In the genomic region with DNA sequence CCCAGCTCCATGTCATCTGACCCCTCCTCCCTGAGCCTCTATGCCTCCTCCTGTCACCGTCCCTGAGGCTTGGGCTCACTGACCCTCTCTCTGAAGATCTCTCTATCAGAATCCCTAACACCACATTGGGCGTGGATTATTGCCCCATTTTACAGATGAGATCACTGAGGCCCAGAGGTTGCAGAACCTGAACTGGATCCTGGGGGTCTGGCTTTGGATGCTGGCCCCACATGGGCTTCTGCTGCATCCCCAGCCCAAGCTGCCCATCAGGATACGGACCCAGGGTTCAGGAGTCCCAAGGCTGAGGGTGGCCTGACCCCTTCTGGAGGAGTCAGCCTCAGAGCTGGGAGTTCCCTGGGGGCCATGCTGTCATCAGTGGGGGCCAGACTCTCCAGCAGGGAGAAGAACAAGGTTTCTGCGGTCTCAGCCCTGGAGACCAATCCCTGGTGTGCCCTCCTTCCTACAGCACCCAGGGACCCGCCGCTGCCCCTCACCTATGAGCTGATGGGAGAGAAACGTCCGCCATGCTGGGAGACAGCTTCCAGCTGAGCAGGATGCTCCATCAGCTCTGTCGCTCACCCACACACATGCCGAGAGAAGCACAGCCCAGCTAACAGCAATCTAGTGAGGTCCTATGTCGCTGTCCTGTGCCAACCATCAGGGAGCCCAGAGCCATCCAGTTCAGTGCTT, we compare ENCODE assay signal across 1 cellular context.
TF ChIP-seq lines count a peak whose summit lies in the region.

No MANE protein-coding gene starts in this region.

TF ChIP-seq in HEK293, 187 proteins besides CTCF, POLR2A, EP300 and RAD21:
- TF ChIP-seq ZNF548 (tag by site-specific recombination; IDR thresholded peaks at IDR 0.05), result no peak
- TF ChIP-seq KLF8 (tag by site-specific recombination; IDR thresholded peaks at IDR 0.05), result peak; percentile 29; the same call in 1 of the 2 replicates
